Comparison of ENCODE assay signal across 20 cellular contexts in genomic region chr2:270861-271260, GRCh38. TPM values are rescaled to one million over a fixed set of nuclear protein-coding genes. Genes with fewer than 3 reads are reported as not detected.
DNase-seq lines count a peak whose midpoint lies in the region; ATAC-seq, FAIRE-seq and TF ChIP-seq lines count a peak whose summit lies in the region.
"Had no signal": no experiment of that assay in that cellular context is flagged by ENCODE, and none has a peak within 500 bp of the region (broad histone marks: within the 10 kb centered on the region; RNA-seq: fewer than 3 reads in every experiment).

No MANE protein-coding gene starts in this region.

- TF ChIP-seq EP300 in HepG2 (IDR thresholded peaks at IDR 0.05; ENCODE audit: low read depth in 2 of 2, low read length in 2 of 2) (no peak), HepG2 (CRISPR knock-in tag; IDR thresholded peaks at IDR 0.05; ENCODE audit: borderline replicate concordance) (no peak), H1 (IDR thresholded peaks at IDR 0.05; ENCODE audit: borderline replicate concordance in 1 of 2, low read depth in 2 of 2, low read length in 2 of 2) (no peak)

- no peak overlapping the region for H3K56ac ChIP-seq in H1 (replicated peaks; ENCODE audit: insufficient read length, low read depth, low read length)

- H2BK120ac ChIP-seq in H1 (replicated peaks; ENCODE audit: low read depth, low read length) = no peak overlapping the region

- in situ Hi-C loops in HepG2 (cut with HindIII; ENCODE audit: extremely low pct_ligation_motif_present, low pct_unique_long_range_greater_than_20kb) = no loop called here

- no peak overlapping the region; a peak in 1 of 6 replicates for H3K4me3 ChIP-seq in HepG2 (replicated peaks in 1 of 3; ENCODE audit: insufficient read depth in 1 of 3, low read depth in 2 of 3, low read length in 3 of 3)
- H3K4me3 ChIP-seq in right lobe of liver = no peak overlapping the region
- H3K4me3 ChIP-seq in Loucy (ENCODE audit: low read length, poor library complexity, severe bottlenecking) = peak overlapping the region; percentile 7
- no peak overlapping the region for H3K4me3 ChIP-seq in H1 (ENCODE audit: extremely low read depth in 1 of 4, insufficient read depth in 2 of 4, low read depth in 3 of 4, low read length in 4 of 4)
- H3K4me3 ChIP-seq in right cardiac atrium (ENCODE audit: low read length) = no peak overlapping the region
- H3K4me3 ChIP-seq: A549 had no signal

- H2BK5ac ChIP-seq in H1 (ENCODE audit: low read depth, low read length) = no peak overlapping the region

- peaks cover 16% of the 10 kb centered on the region for H3K79me1 ChIP-seq in H1 (ENCODE audit: low read depth, low read length)

- H3K23me2 ChIP-seq in H1 (ENCODE audit: low read depth, low read length) = no peaks in the 10 kb centered on the region; the same call in 1 of the 2 replicates

- no peak overlapping the region for H2AK5ac ChIP-seq in H1 (ENCODE audit: low read depth, low read length)

- H3K4me1 ChIP-seq in HepG2 (ENCODE audit: insufficient read depth, low read length) (peaks cover 72% of the 10 kb centered on the region), right lobe of liver (peaks cover 0 to 6% (median 5%) of the 10 kb centered on the region in 4 donors), Loucy (ENCODE audit: insufficient read depth, low read length, poor library complexity, severe bottlenecking) (peaks cover 56% of the 10 kb centered on the region), H1 (replicated peaks in 1 of 4; ENCODE audit: control insufficient read depth in 3 of 4, insufficient read depth in 4 of 4, low read length in 3 of 4) (peaks cover 0 to 3% (median 0%) of the 10 kb centered on the region in 4 experiments; a peak in 3 of 7 replicates), right cardiac atrium (ENCODE audit: control insufficient read depth, insufficient read depth, low read length) (peaks cover 5% of the 10 kb centered on the region)

- no peaks in the 10 kb centered on the region for H3K9me2 ChIP-seq in Loucy (replicated peaks; ENCODE audit: low read depth, low read length)

- H3K4me2 ChIP-seq in HepG2 (ENCODE audit: low read depth, low read length) (peak overlapping the region; percentile 16), Loucy (ENCODE audit: low read depth, low read length, poor library complexity, severe bottlenecking) (peak overlapping the region; percentile 98), H1 (ENCODE audit: insufficient read depth in 1 of 2, low read depth in 2 of 2, low read length in 2 of 2) (no peak overlapping the region)
- H3K4me2 ChIP-seq: A549 had no signal

- intact Hi-C loops in HepG2 (cut with micrococcal nuclease; ENCODE audit: unreplicated experiment) = no loop called here
- intact Hi-C loops in right lobe of liver (cut with DNase I) = no loop called here
- intact Hi-C loops in right cardiac atrium (cut with DNase I) = no loop called here

- H3K23ac ChIP-seq in H1 (ENCODE audit: insufficient read length) = no peak overlapping the region

- H4K20me1 ChIP-seq in HepG2 (ENCODE audit: insufficient read depth, low read length) (peaks cover 95% of the 10 kb centered on the region), Loucy (ENCODE audit: insufficient read depth, low read length, poor library complexity, severe bottlenecking) (peaks cover 95% of the 10 kb centered on the region), H1 (replicated peaks in 1 of 2; ENCODE audit: control insufficient read depth in 1 of 2, insufficient read depth in 2 of 2, low read length in 2 of 2) (peaks cover 28 to 39% of the 10 kb centered on the region in 2 experiments)

- H3K4ac ChIP-seq in H1 (replicated peaks; ENCODE audit: insufficient read length, low read depth, low read length) = peak overlapping the region; percentile 54

- no peak for TF ChIP-seq RAD21 in HepG2 (CRISPR knock-in tag; IDR thresholded peaks at IDR 0.05)
- TF ChIP-seq RAD21 in H1 (IDR thresholded peaks at IDR 0.05 in 1 of 2, conservative IDR thresholded peaks at IDR 0.05 in 1 of 2; ENCODE audit: low read depth in 2 of 2, low read length in 2 of 2) = no peak

- H3K27me3 ChIP-seq in HepG2 (ENCODE audit: control insufficient read depth in 1 of 2, insufficient read depth in 2 of 2, low read length in 2 of 2) (no peaks in the 10 kb centered on the region), right lobe of liver (no peaks in the 10 kb centered on the region), Loucy (ENCODE audit: insufficient read depth, low read length, poor library complexity, severe bottlenecking) (no peaks in the 10 kb centered on the region), H1 (replicated peaks in 1 of 4; ENCODE audit: control insufficient read depth in 3 of 4, extremely low read depth in 1 of 4, insufficient read depth in 3 of 4, low read length in 3 of 4) (no peaks in the 10 kb centered on the region), right cardiac atrium (ENCODE audit: control insufficient read depth, insufficient read depth) (no peaks in the 10 kb centered on the region)

- H2BK12ac ChIP-seq in H1 (ENCODE audit: low read depth, low read length) = no peak overlapping the region

- H4K5ac ChIP-seq in H1 (ENCODE audit: insufficient read length, low read depth, low read length) = no peak overlapping the region

- BruUV-seq in HepG2 (replicated peaks; lab: Mats Ljungman, UMichigan) = no TSS peak

- 64% methylated on average over 4 of the region's 4 CpGs for WGBS in HepG2 (ENCODE audit: low lambda C conversion rate)
- 86% methylated on average over 4 of the region's 4 CpGs for WGBS in right lobe of liver (ENCODE audit: insufficient coverage, low coverage, low lambda C conversion rate, missing lambda C conversion rate)
- WGBS in H1 (ENCODE audit: extremely low coverage in 1 of 2, insufficient coverage in 1 of 2, insufficient read length in 1 of 2, insufficient replicate concordance in 2 of 2, low coverage in 1 of 2, low lambda C conversion rate in 2 of 2, missing lambda C conversion rate in 1 of 2), 2 experiments = 93% methylated on average over 4 of the region's 4 CpGs; no CpG with 5 or more reads in 1 of the 2 experiments
- WGBS in right cardiac atrium = 98% methylated on average over 4 of the region's 4 CpGs

- ATAC-seq in HepG2 (peak; percentile 82), right lobe of liver (no peak), right cardiac atrium (no peak)
- ATAC-seq: A549, SK-N-SH treated with all-trans-retinoic acid at 6 μM for 48 hours had no signal

- H4K91ac ChIP-seq in H1 (replicated peaks; ENCODE audit: insufficient read length, low read length) = no peak overlapping the region

- H3K36me3 ChIP-seq in HepG2 (replicated peaks in 1 of 2; ENCODE audit: control insufficient read depth in 1 of 2, insufficient read depth in 2 of 2, low read length in 2 of 2) (peaks cover 20 to 66% of the 10 kb centered on the region in 2 experiments), right lobe of liver (peaks cover 0 to 12% (median 1%) of the 10 kb centered on the region in 4 donors), Loucy (ENCODE audit: insufficient read depth, low read length) (peaks cover 35% of the 10 kb centered on the region; the same call in 1 of the 2 replicates), H1 (ENCODE audit: control insufficient read depth in 2 of 4, insufficient read depth in 4 of 4, low read length in 3 of 4) (peaks cover 2 to 31% (median 9%) of the 10 kb centered on the region in 4 experiments; a peak in 6 of 8 replicates)

- no peak overlapping the region for H2BK20ac ChIP-seq in H1 (ENCODE audit: low read length)

- H3K27ac ChIP-seq in HepG2 (ENCODE audit: extremely low read length, insufficient read depth, low read length) = no peak overlapping the region
- no peak overlapping the region for H3K27ac ChIP-seq in right lobe of liver
- H3K27ac ChIP-seq in H1 (ENCODE audit: low read depth, low read length) = no peak overlapping the region
- H3K27ac ChIP-seq in right cardiac atrium (ENCODE audit: low read length) = no peak overlapping the region
- H3K27ac ChIP-seq: A549 had no signal

- TF ChIP-seq POLR2A in HepG2 (IDR thresholded peaks at IDR 0.05; ENCODE audit: insufficient read depth in 1 of 2, low read depth in 2 of 2, low read length in 2 of 2) = no peak
- TF ChIP-seq POLR2A in right lobe of liver (IDR thresholded peaks at IDR 0.05) = no peak
- no peak for TF ChIP-seq POLR2A in H1 (IDR thresholded peaks at IDR 0.05; ENCODE audit: control extremely low read depth in 1 of 2, low read depth in 2 of 2, low read length in 2 of 2)

- no peaks in the 10 kb centered on the region for H3F3A ChIP-seq in Loucy (ENCODE audit: low read depth)

- peak; percentile 58 for FAIRE-seq in HepG2 (lab: Jason Lieb, UNC)
- FAIRE-seq in H1 (lab: Jason Lieb, UNC) = no peak
- FAIRE-seq: A549, H54 had no signal

- DNase-seq in HepG2 (ENCODE audit: low spot score) = peak; percentile 45
- no peak for DNase-seq in right lobe of liver
- DNase-seq in H1 (ENCODE audit: low read depth in 1 of 2, low spot score in 2 of 2) = no peak
- no peak for DNase-seq in SHP77 (lab: John Stamatoyannopoulos, UW)
- DNase-seq in CD1c-positive myeloid dendritic cell (ENCODE audit: extremely low spot score) = no peak
- no peak for DNase-seq in right cardiac atrium
- DNase-seq: DMS79; KBM-7; NCI-H1105; NCI-H146; NCI-H2029 treated with DMSO at 0.1 percent for 48 hours; NCI-H226; NCI-H524; NCI-H774; NK-92 treated with Interleukin-12 subunit alpha and Interleukin-12 subunit beta, amount 100 ng/mL, for 24 hours had no signal

- H4K8ac ChIP-seq in H1 (ENCODE audit: extremely low read depth, insufficient read depth, low read length) = no peak overlapping the region

- no peak overlapping the region for H2BK15ac ChIP-seq in H1 (ENCODE audit: low read length)

- POLR2A ChIA-PET in HepG2 (lab: Yijun Ruan, JAX) (interaction anchor here (0.8 to 3.1 kb wide), 3 partner anchors 9 to 94 kb away, joined by 3 to 12 read pairs (median 3); no protein-coding TSS in a partner anchor), H1 (lab: Charles Lee; ENCODE audit: partially characterized antibody) (interaction anchor here (1.0 to 1.4 kb wide), 4 partner anchors 10 to 15 kb away, joined by 3 to 4 read pairs (median 3); no protein-coding TSS in a partner anchor)

- H2AFZ ChIP-seq in HepG2 (ENCODE audit: low read length) (no peak overlapping the region), Loucy (ENCODE audit: low read length) (no peak overlapping the region), H1 (ENCODE audit: low read length) (no peak overlapping the region)

- no peak overlapping the region for H3K9ac ChIP-seq in HepG2 (ENCODE audit: insufficient read depth, low read depth, low read length)
- H3K9ac ChIP-seq in Loucy (ENCODE audit: low read depth, low read length, poor library complexity, severe bottlenecking) = no peak overlapping the region
- H3K9ac ChIP-seq in H1 (replicated peaks in 1 of 4; ENCODE audit: extremely low read depth in 1 of 4, low read depth in 3 of 4, low read length in 3 of 4) = no peak overlapping the region

- H3K79me2 ChIP-seq in HepG2 (ENCODE audit: insufficient read depth, low read length) = peaks cover 100% of the 10 kb centered on the region
- peaks cover 98% of the 10 kb centered on the region for H3K79me2 ChIP-seq in Loucy (ENCODE audit: insufficient read depth, low read length)
- peaks cover 39 to 100% of the 10 kb centered on the region in 2 experiments for H3K79me2 ChIP-seq in H1 (ENCODE audit: control insufficient read depth in 1 of 2, insufficient read depth in 2 of 2, low read length in 2 of 2)

- CTCF ChIA-PET in HepG2 (lab: Yijun Ruan, JAX; ENCODE audit: low intra/inter-chr PET ratio, low total read pairs) (no interaction called here), H1 (lab: Charles Lee; ENCODE audit: partially characterized antibody) (no interaction called here)

- H3K14ac ChIP-seq in H1 (ENCODE audit: insufficient read length) = no peak overlapping the region

- no peak for TF ChIP-seq CTCF in HepG2 (CRISPR knock-in tag; IDR thresholded peaks at IDR 0.05)
- TF ChIP-seq CTCF in right lobe of liver (IDR thresholded peaks at IDR 0.05) = no peak
- no peak for TF ChIP-seq CTCF in Loucy (conservative IDR thresholded peaks at IDR 0.05; ENCODE audit: low read length)
- no peak for TF ChIP-seq CTCF in H1 (IDR thresholded peaks at IDR 0.05; ENCODE audit: control extremely low read depth in 1 of 3, insufficient read depth in 1 of 3, low read depth in 1 of 3, low read length in 3 of 3)

- H3K18ac ChIP-seq in H1 (ENCODE audit: extremely low read depth, low read length) = no peak overlapping the region

- H3K9me3 ChIP-seq in HepG2 (ENCODE audit: low read length) = no peaks in the 10 kb centered on the region
- H3K9me3 ChIP-seq in right lobe of liver = no peaks in the 10 kb centered on the region
- H3K9me3 ChIP-seq in Loucy (ENCODE audit: insufficient read depth, low read depth, low read length) = no peaks in the 10 kb centered on the region
- no peaks in the 10 kb centered on the region for H3K9me3 ChIP-seq in H1 (ENCODE audit: insufficient read depth in 2 of 2, low read depth in 1 of 2, low read length in 1 of 2)
- no peaks in the 10 kb centered on the region for H3K9me3 ChIP-seq in right cardiac atrium (ENCODE audit: control insufficient read depth, low read length)
- H3K9me3 ChIP-seq: A549 had no signal

RNA-seq across cellular contexts. Expression of gene ACP1, which starts 6.1 kb away (rescaled TPM):
- 246 and 290 TPM in 2 replicates for total RNA-seq in HepG2 (2016; rRNA removed; fragmentation: Illumina TruSeq; extraction: Trizol)
- 198 and 234 TPM in 2 replicates for total RNA-seq in HepG2 (2016; cell fraction: cytosol; rRNA removed; fragmentation: Illumina TruSeq; extraction: Trizol; ENCODE audit: low read depth)
- 252 and 306 TPM in 2 replicates for total RNA-seq in HepG2 (2016; cell fraction: insoluble cytoplasmic fraction; rRNA removed; fragmentation: Illumina TruSeq; extraction: Trizol)
- 319 and 324 TPM in 2 replicates for total RNA-seq in HepG2 (2016; cell fraction: membrane; rRNA removed; fragmentation: Illumina TruSeq; extraction: Trizol)
- 159 and 173 TPM in 2 replicates for total RNA-seq in HepG2 (2016; cell fraction: nucleus; rRNA removed; fragmentation: Illumina TruSeq; extraction: Trizol)
- polyA plus RNA-seq in HepG2 (2011; rRNA removed) = 280 and 348 TPM in 2 replicates
- 192 and 226 TPM in 2 replicates for polyA plus RNA-seq in HepG2 (2011; cell fraction: cytosol; rRNA removed)
- polyA plus RNA-seq in HepG2 (2011; cell fraction: nucleus; rRNA removed) = 139 and 154 TPM in 2 replicates
- polyA plus RNA-seq in HepG2 (2012) = 301 and 382 TPM in 2 replicates
- polyA plus RNA-seq in HepG2 (2016; cell fraction: cytosol; fragmentation: Illumina TruSeq; extraction: Trizol; ENCODE audit: low read depth) = 328 and 393 TPM in 2 replicates
- polyA plus RNA-seq in HepG2 (2016; cell fraction: insoluble cytoplasmic fraction; fragmentation: Illumina TruSeq; extraction: Trizol; ENCODE audit: low read depth) = 381 and 406 TPM in 2 replicates
- polyA plus RNA-seq in HepG2 (2016; cell fraction: membrane; fragmentation: Illumina TruSeq; extraction: Trizol; ENCODE audit: low read depth) = 353 and 372 TPM in 2 replicates
- 287 and 295 TPM in 2 replicates for polyA plus RNA-seq in HepG2 (2016; cell fraction: nucleus; fragmentation: Illumina TruSeq; extraction: Trizol; ENCODE audit: insufficient read depth, low read depth)
- 137 and 198 TPM in 2 replicates for polyA minus RNA-seq in HepG2 (2011; rRNA and poly(A)+ RNA removed; ENCODE audit: low replicate concordance)
- 154 and 160 TPM in 2 replicates for polyA minus RNA-seq in HepG2 (2011; cell fraction: cytosol; rRNA and poly(A)+ RNA removed)
- 316 and 328 TPM in 2 replicates for polyA minus RNA-seq in HepG2 (2011; cell fraction: nucleus; rRNA and poly(A)+ RNA removed)
- 10 to 100 TPM; 52.1 to 72.1 (median 60.3) TPM for total RNA-seq in right lobe of liver
- 150 and 155 TPM in 2 replicates for total RNA-seq in H1 (2021; fragmentation: NEBNext Ultra II Directional; extraction: Animal tissue kit (Norgen Biotek cat#: 25700))
- polyA plus RNA-seq in H1 (2011; rRNA removed) = 78.7 and 115 TPM in 2 replicates
- 169 TPM for polyA plus RNA-seq in H1 (2011; cell fraction: cytosol; rRNA removed)
- polyA plus RNA-seq in H1 (2011; cell fraction: nucleus; rRNA removed) = 96.8 TPM
- 165 to 214 TPM (median 182 TPM) in 4 replicates for polyA plus RNA-seq in H1 (2012, experiment 1 of 2)
- 60.1 TPM for polyA plus RNA-seq in H1 (2012, experiment 2 of 2)
- polyA plus RNA-seq in H1 (2013, experiment 1 of 2) = 107 TPM
- polyA plus RNA-seq in H1 (2013, experiment 2 of 2) = 106 TPM
- polyA minus RNA-seq in H1 (2011; rRNA and poly(A)+ RNA removed) = 107 and 121 TPM in 2 replicates
- polyA minus RNA-seq in H1 (2011; cell fraction: cytosol; rRNA and poly(A)+ RNA removed) = 83.2 TPM
- 78.8 TPM for polyA minus RNA-seq in H1 (2011; cell fraction: nucleus; rRNA and poly(A)+ RNA removed)
- total RNA-seq in right cardiac atrium = 10 to 100 TPM; 58.8 to 67.3 (median 61.1) TPM
- polyA plus RNA-seq in right cardiac atrium = 77.1 TPM

RNA-seq across cellular contexts. Expression of gene SH3YL1, which starts 7.0 kb away (rescaled TPM):
- total RNA-seq in HepG2 (2016; rRNA removed; fragmentation: Illumina TruSeq; extraction: Trizol) = 8.8 and 13.0 TPM in 2 replicates
- 4.1 and 4.9 TPM in 2 replicates for total RNA-seq in HepG2 (2016; cell fraction: cytosol; rRNA removed; fragmentation: Illumina TruSeq; extraction: Trizol; ENCODE audit: low read depth)
- 8.7 and 10.6 TPM in 2 replicates for total RNA-seq in HepG2 (2016; cell fraction: insoluble cytoplasmic fraction; rRNA removed; fragmentation: Illumina TruSeq; extraction: Trizol)
- 6.5 and 8.7 TPM in 2 replicates for total RNA-seq in HepG2 (2016; cell fraction: membrane; rRNA removed; fragmentation: Illumina TruSeq; extraction: Trizol)
- total RNA-seq in HepG2 (2016; cell fraction: nucleus; rRNA removed; fragmentation: Illumina TruSeq; extraction: Trizol) = 19.0 and 22.6 TPM in 2 replicates
- polyA plus RNA-seq in HepG2 (2011; rRNA removed) = 38.1 and 48.2 TPM in 2 replicates
- 22.1 and 28.8 TPM in 2 replicates for polyA plus RNA-seq in HepG2 (2011; cell fraction: cytosol; rRNA removed)
- 105 and 110 TPM in 2 replicates for polyA plus RNA-seq in HepG2 (2011; cell fraction: nucleus; rRNA removed)
- polyA plus RNA-seq in HepG2 (2012) = 34.7 and 61.3 TPM in 2 replicates
- polyA plus RNA-seq in HepG2 (2016; cell fraction: cytosol; fragmentation: Illumina TruSeq; extraction: Trizol; ENCODE audit: low read depth) = 3.9 and 4.4 TPM in 2 replicates
- 12.2 TPM in 2 replicates for polyA plus RNA-seq in HepG2 (2016; cell fraction: insoluble cytoplasmic fraction; fragmentation: Illumina TruSeq; extraction: Trizol; ENCODE audit: low read depth)
- 6.9 and 8.4 TPM in 2 replicates for polyA plus RNA-seq in HepG2 (2016; cell fraction: membrane; fragmentation: Illumina TruSeq; extraction: Trizol; ENCODE audit: low read depth)
- polyA plus RNA-seq in HepG2 (2016; cell fraction: nucleus; fragmentation: Illumina TruSeq; extraction: Trizol; ENCODE audit: insufficient read depth, low read depth) = 34.5 and 42.6 TPM in 2 replicates
- polyA minus RNA-seq in HepG2 (2011; rRNA and poly(A)+ RNA removed; ENCODE audit: low replicate concordance) = 8.2 and 18.1 TPM in 2 replicates
- polyA minus RNA-seq in HepG2 (2011; cell fraction: cytosol; rRNA and poly(A)+ RNA removed) = 10.2 and 13.8 TPM in 2 replicates
- polyA minus RNA-seq in HepG2 (2011; cell fraction: nucleus; rRNA and poly(A)+ RNA removed) = 143 and 147 TPM in 2 replicates
- total RNA-seq in right lobe of liver = 10 to 100 TPM in 2 of 6 experiments, 1 to 10 TPM in 4; 5.9 to 23.0 (median 8.7) TPM
- 31.4 and 37.2 TPM in 2 replicates for total RNA-seq in H1 (2021; fragmentation: NEBNext Ultra II Directional; extraction: Animal tissue kit (Norgen Biotek cat#: 25700))
- 12.9 and 13.6 TPM in 2 replicates for polyA plus RNA-seq in H1 (2011; rRNA removed)
- 22.5 TPM for polyA plus RNA-seq in H1 (2011; cell fraction: cytosol; rRNA removed)
- polyA plus RNA-seq in H1 (2011; cell fraction: nucleus; rRNA removed) = 28.4 TPM
- polyA plus RNA-seq in H1 (2012, experiment 1 of 2) = 24.6 to 32.5 TPM (median 25.7 TPM) in 4 replicates
- 5.9 TPM for polyA plus RNA-seq in H1 (2012, experiment 2 of 2)
- 27.9 TPM for polyA plus RNA-seq in H1 (2013, experiment 1 of 2)
- polyA plus RNA-seq in H1 (2013, experiment 2 of 2) = 26.7 TPM
- polyA minus RNA-seq in H1 (2011; rRNA and poly(A)+ RNA removed) = 18.9 and 19.0 TPM in 2 replicates
- 15.1 TPM for polyA minus RNA-seq in H1 (2011; cell fraction: cytosol; rRNA and poly(A)+ RNA removed)
- 44.6 TPM for polyA minus RNA-seq in H1 (2011; cell fraction: nucleus; rRNA and poly(A)+ RNA removed)
- total RNA-seq in right cardiac atrium = 10 to 100 TPM; 14.5 to 19.2 (median 16.8) TPM
- polyA plus RNA-seq in right cardiac atrium = 11.8 TPM

RNA-seq across cellular contexts. Expression of gene ALKAL2, which starts 17.0 kb away (rescaled TPM):
- total RNA-seq in HepG2 (2016; rRNA removed; fragmentation: Illumina TruSeq; extraction: Trizol) = 0.22 TPM in 1 of 2 replicates, not detected in the other
- total RNA-seq in HepG2 (2016; cell fraction: cytosol; rRNA removed; fragmentation: Illumina TruSeq; extraction: Trizol; ENCODE audit: low read depth) = not detected in 2 replicates
- total RNA-seq in HepG2 (2016; cell fraction: insoluble cytoplasmic fraction; rRNA removed; fragmentation: Illumina TruSeq; extraction: Trizol) = 0.22 TPM in 1 of 2 replicates, not detected in the other
- total RNA-seq in HepG2 (2016; cell fraction: membrane; rRNA removed; fragmentation: Illumina TruSeq; extraction: Trizol) = 0.77 and 0.93 TPM in 2 replicates
- not detected in 2 replicates for total RNA-seq in HepG2 (2016; cell fraction: nucleus; rRNA removed; fragmentation: Illumina TruSeq; extraction: Trizol)
- polyA plus RNA-seq in HepG2 (2011; rRNA removed) = 1.7 and 2.9 TPM in 2 replicates
- polyA plus RNA-seq in HepG2 (2011; cell fraction: cytosol; rRNA removed) = 0.89 and 1.5 TPM in 2 replicates
- polyA plus RNA-seq in HepG2 (2011; cell fraction: nucleus; rRNA removed) = 0.82 and 1.1 TPM in 2 replicates
- 1.5 and 2.3 TPM in 2 replicates for polyA plus RNA-seq in HepG2 (2012)
- polyA plus RNA-seq in HepG2 (2016; cell fraction: cytosol; fragmentation: Illumina TruSeq; extraction: Trizol; ENCODE audit: low read depth) = 0.12 and 0.19 TPM in 2 replicates
- polyA plus RNA-seq in HepG2 (2016; cell fraction: insoluble cytoplasmic fraction; fragmentation: Illumina TruSeq; extraction: Trizol; ENCODE audit: low read depth) = 0.35 TPM in 1 of 2 replicates, not detected in the other
- polyA plus RNA-seq in HepG2 (2016; cell fraction: membrane; fragmentation: Illumina TruSeq; extraction: Trizol; ENCODE audit: low read depth) = 0.22 and 0.45 TPM in 2 replicates
- 0.72 and 1.0 TPM in 2 replicates for polyA plus RNA-seq in HepG2 (2016; cell fraction: nucleus; fragmentation: Illumina TruSeq; extraction: Trizol; ENCODE audit: insufficient read depth, low read depth)
- not detected in 2 replicates for polyA minus RNA-seq in HepG2 (2011; rRNA and poly(A)+ RNA removed; ENCODE audit: low replicate concordance)
- 0.59 TPM in 1 of 2 replicates, not detected in the other for polyA minus RNA-seq in HepG2 (2011; cell fraction: cytosol; rRNA and poly(A)+ RNA removed)
- polyA minus RNA-seq in HepG2 (2011; cell fraction: nucleus; rRNA and poly(A)+ RNA removed) = 1.4 and 1.5 TPM in 2 replicates
- 1 to 10 TPM in 4 of 6 experiments, under 1 TPM in 2; 0.49 to 2.9 (median 1.0) TPM for total RNA-seq in right lobe of liver
- 10.4 and 11.5 TPM in 2 replicates for total RNA-seq in H1 (2021; fragmentation: NEBNext Ultra II Directional; extraction: Animal tissue kit (Norgen Biotek cat#: 25700))
- polyA plus RNA-seq in H1 (2011; rRNA removed) = 4.3 and 4.6 TPM in 2 replicates
- polyA plus RNA-seq in H1 (2011; cell fraction: cytosol; rRNA removed) = 5.4 TPM
- polyA plus RNA-seq in H1 (2011; cell fraction: nucleus; rRNA removed) = 7.2 TPM
- 4.5 to 6.0 TPM (median 4.9 TPM) in 4 replicates for polyA plus RNA-seq in H1 (2012, experiment 1 of 2)
- polyA plus RNA-seq in H1 (2012, experiment 2 of 2) = 2.0 TPM
- 11.7 TPM for polyA plus RNA-seq in H1 (2013, experiment 1 of 2)
- polyA plus RNA-seq in H1 (2013, experiment 2 of 2) = 12.0 TPM
- 2.8 and 4.6 TPM in 2 replicates for polyA minus RNA-seq in H1 (2011; rRNA and poly(A)+ RNA removed)
- polyA minus RNA-seq in H1 (2011; cell fraction: cytosol; rRNA and poly(A)+ RNA removed) = 6.0 TPM
- 7.4 TPM for polyA minus RNA-seq in H1 (2011; cell fraction: nucleus; rRNA and poly(A)+ RNA removed)
- total RNA-seq in right cardiac atrium = 1 to 10 TPM in 1 of 4 donors, under 1 TPM in 3; 0.20 to 2.9 (median 0.77) TPM
- polyA plus RNA-seq in right cardiac atrium = 0.72 TPM
- polyA plus RNA-seq: A549, CD14-positive monocyte had no signal

Comparison
In these comparisons a context has a peak if more than half of its experiments do, and no peak if none do; other contexts are left out.
1. H3K4me2 ChIP-seq: peak in HepG2 (single experiment) and Loucy (single experiment); none in H1 (0 of 2).
2. Of the 41 proteins assayed by ChIP-seq in both HepG2 and H1: peak only in HepG2: CEBPB; only in H1: none; in both: none; in neither: 40.